Comparison of ENCODE assay signal across 25 cellular contexts in genomic region chr17:21595086-21595485, GRCh38.
"Had no signal": no experiment of that assay in that cellular context is flagged by ENCODE, and none has a peak within 500 bp of the region (broad histone marks: within the 10 kb centered on the region; RNA-seq: fewer than 3 reads in every experiment).

No MANE protein-coding gene starts in this region.

- DNase-seq: head of caudate nucleus; hippocampal formation; kidney; left ventricle myocardium superior; lower lobe of right lung; mammary epithelial cell; mesenchymal stem cell; naive B cell; natural killer cell; nephron progenitor cell; occipital lobe; sigmoid colon; small intestine; spleen; stimulated activated CD4-positive, alpha-beta T cell treated with anti-CD3 and anti-CD28 coated beads, Interleukin-4, amount 100 ng/mL, for 24 hours; stimulated activated naive CD4-positive, alpha-beta T cell treated with Interleukin-2 at 50 U/mL for 16 hours; stimulated activated naive CD8-positive, alpha-beta T cell treated with anti-CD3 and anti-CD28 coated beads, Interleukin-15, amount 100 ng/mL, for 72 hours; testis; thyroid gland; trophoblast cell had no signal

- H3K27me3 ChIP-seq: neural progenitor cell, neutrophil, right atrium auricular region, sigmoid colon, testis, thyroid gland, vagina had no signal

- H3K4me1 ChIP-seq: lower lobe of right lung, neural progenitor cell, right atrium auricular region, sigmoid colon, spleen, testis, thyroid gland, vagina had no signal

- H3K4me3 ChIP-seq: lower lobe of right lung, neural progenitor cell, right atrium auricular region, sigmoid colon, spleen, testis, thyroid gland, vagina had no signal

- ATAC-seq: left ventricle myocardium superior; lower lobe of right lung; natural killer cell; stimulated activated memory B cell treated with anti-CD40 and anti-IgM and Interleukin-4, amounts not matched to agents 10 μg/mL and 1 μg/mL and 100 μg/mL, for 72 hours; stimulated activated naive CD8-positive, alpha-beta T cell treated with anti-CD3 and anti-CD28 coated beads, Interleukin-15, amount 100 ng/mL, for 72 hours had no signal

- H3K9ac ChIP-seq: neural progenitor cell had no signal

- H3K36me3 ChIP-seq: lower lobe of right lung, neural progenitor cell, neutrophil, right atrium auricular region, sigmoid colon, spleen, thyroid gland, vagina had no signal

- H3K27ac ChIP-seq: lower lobe of right lung, neural progenitor cell, neutrophil, right atrium auricular region, sigmoid colon, spleen, testis, thyroid gland, vagina had no signal

- H3K9me3 ChIP-seq: lower lobe of right lung, neutrophil, right atrium auricular region, sigmoid colon, spleen, testis, thyroid gland, vagina had no signal

- H2AFZ ChIP-seq: neural progenitor cell had no signal

- H3K4me2 ChIP-seq: neural progenitor cell had no signal
